ENCODE assay signal across 31 cellular contexts in the genomic region with DNA sequence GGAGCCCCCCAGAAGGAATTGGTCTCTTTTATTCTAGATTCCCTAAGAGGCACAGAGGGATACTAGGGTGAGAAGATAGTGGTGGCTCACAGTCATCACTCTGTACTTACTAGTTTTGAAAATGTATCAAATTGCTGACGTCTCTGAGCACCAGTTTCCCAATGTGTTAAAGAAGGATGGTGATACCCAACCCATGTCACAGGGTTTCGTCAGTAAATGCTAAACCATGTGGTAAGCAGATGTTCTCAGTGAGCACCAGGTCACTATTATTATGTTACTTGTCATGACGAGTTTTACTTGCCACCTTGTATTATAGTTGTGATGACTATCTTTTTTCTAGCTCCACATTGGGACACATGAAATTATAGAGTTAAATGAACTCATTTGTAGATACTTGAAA.
"Had no signal": no experiment of that assay in that cellular context is flagged by ENCODE, and none has a peak within 500 bp of the region (broad histone marks: within the 10 kb centered on the region; RNA-seq: fewer than 3 reads in every experiment).

No MANE protein-coding gene starts in this region.

- H3K27me3 Mint-ChIP-seq: activated B cell treated with CpG ODN at 0.5 μM for 24 hours; activated naive CD4-positive, alpha-beta T cell treated with anti-CD3 and anti-CD28 coated beads, Interleukin-2, amount 50 U/mL, for 24 hours; memory B cell; progenitor cell of endocrine pancreas had no signal

- H3K9me3 Mint-ChIP-seq: activated B cell treated with CpG ODN at 0.5 μM for 24 hours; activated CD8-positive, alpha-beta T cell treated with anti-CD3 and anti-CD28 coated beads for 36 hours; activated naive CD4-positive, alpha-beta T cell treated with anti-CD3 and anti-CD28 coated beads, Interleukin-2, amount 50 U/mL, for 24 hours; activated naive CD8-positive, alpha-beta T cell treated with anti-CD3 and anti-CD28 coated beads, Interleukin-2, amount 50 U/mL, for 24 hours; activated T-helper 2 cell treated with anti-CD3 and anti-CD28 coated beads, Interferon-gamma antibody, Interleukin-2, Interleukin-4, amounts not matched to agents 10 μg/mL and 5 μg/mL and 100 μg/mL, durations not matched to agents 14 hours and 24 hours and 36 hours; central memory CD8-positive, alpha-beta T cell; dendritic cell treated with granulocyte-macrophage colony-stimulating factor and Interleukin-4, amounts not matched to agents 40 ng/mL and 50 ng/mL, for 4 days; endodermal cell; memory B cell; stimulated activated effector memory CD8-positive, alpha-beta T cell treated with anti-CD3 and anti-CD28 coated beads, Interleukin-12 subunit alpha, Interleukin-12 subunit beta, amount 100 ng/mL, for 72 hours; stimulated activated naive CD8-positive, alpha-beta T cell treated with anti-CD3 and anti-CD28 coated beads, Interleukin-15, Interleukin-2, amounts not matched to agents 100 ng/mL and 50 ng/mL, for 24 hours; T-helper 2 cell treated with Interferon-gamma antibody and Interleukin-4, amounts not matched to agents 5 μg/mL and 100 μg/mL, for 36 hours had no signal

- H3K36me3 ChIP-seq: breast epithelium, gastrocnemius medialis, ovary, sigmoid colon, upper lobe of left lung, vagina had no signal

- ATAC-seq: activated CD8-positive, alpha-beta memory T cell treated with anti-CD3 and anti-CD28 coated beads, Interleukin-2, amount 10 ng/mL, durations not matched to agents 7 days and 5 days; activated CD8-positive, alpha-beta T cell treated with anti-CD3 and anti-CD28 coated beads for 36 hours; activated naive CD8-positive, alpha-beta T cell treated with anti-CD3 and anti-CD28 coated beads, Interleukin-2, amount 50 U/mL, for 24 hours; esophagus mucosa; gastrocnemius medialis; left colon; naive thymus-derived CD4-positive, alpha-beta T cell; stimulated activated effector memory CD8-positive, alpha-beta T cell treated with anti-CD3 and anti-CD28 coated beads, Interleukin-12 subunit alpha, Interleukin-12 subunit beta, amount 100 ng/mL, for 72 hours had no signal

- H3K4me3 Mint-ChIP-seq: activated B cell treated with CpG ODN at 0.5 μM for 24 hours; activated CD8-positive, alpha-beta memory T cell treated with anti-CD3 and anti-CD28 coated beads, Interleukin-2, amount 10 ng/mL, durations not matched to agents 7 days and 5 days; activated CD8-positive, alpha-beta T cell treated with anti-CD3 and anti-CD28 coated beads for 36 hours; activated naive CD4-positive, alpha-beta T cell treated with anti-CD3 and anti-CD28 coated beads, Interleukin-2, amount 50 U/mL, for 24 hours; activated naive CD8-positive, alpha-beta T cell treated with anti-CD3 and anti-CD28 coated beads, Interleukin-2, amount 50 U/mL, for 24 hours; central memory CD8-positive, alpha-beta T cell; dendritic cell treated with granulocyte-macrophage colony-stimulating factor and Interleukin-4, amounts not matched to agents 40 ng/mL and 50 ng/mL, for 4 days; endodermal cell; memory B cell; naive thymus-derived CD4-positive, alpha-beta T cell; stimulated activated effector memory CD8-positive, alpha-beta T cell treated with anti-CD3 and anti-CD28 coated beads, Interleukin-12 subunit alpha, Interleukin-12 subunit beta, amount 100 ng/mL, for 72 hours; stimulated activated naive CD8-positive, alpha-beta T cell treated with anti-CD3 and anti-CD28 coated beads, Interleukin-15, Interleukin-2, amounts not matched to agents 100 ng/mL and 50 ng/mL, for 24 hours; T-helper 2 cell treated with Interferon-gamma antibody and Interleukin-4, amounts not matched to agents 5 μg/mL and 100 μg/mL, for 36 hours had no signal

- H3K27ac ChIP-seq: gastrocnemius medialis, ovary, sigmoid colon, vagina had no signal

- DNase-seq: activated B cell treated with CpG ODN at 0.5 μM for 24 hours; activated CD4-positive, alpha-beta T cell treated with anti-CD3 and anti-CD28 coated beads, Interleukin-2, amount 50 U/mL, for 1 hour; activated CD8-positive, alpha-beta memory T cell treated with anti-CD3 and anti-CD28 coated beads, Interleukin-2, amount 10 ng/mL, durations not matched to agents 7 days and 5 days; activated CD8-positive, alpha-beta T cell treated with anti-CD3 and anti-CD28 coated beads for 36 hours; activated naive CD8-positive, alpha-beta T cell treated with anti-CD3 and anti-CD28 coated beads, Interleukin-2, amount 50 U/mL, for 24 hours; activated T-cell treated with anti-CD3 and anti-CD28 coated beads, Interleukin-2, amount 50 U/mL, for 48 hours; endodermal cell; gastrocnemius medialis; hippocampal formation; kidney; left colon; midbrain; naive thymus-derived CD4-positive, alpha-beta T cell; ovary; retina; sigmoid colon; small intestine; stimulated activated CD4-positive, alpha-beta T cell treated with anti-CD3 and anti-CD28 coated beads, Interleukin-4, amount 100 ng/mL, for 24 hours; upper lobe of left lung had no signal

- H3K9me3 ChIP-seq: breast epithelium, gastrocnemius medialis, ovary, sigmoid colon, upper lobe of left lung, vagina had no signal

- H3K27ac Mint-ChIP-seq: activated B cell treated with CpG ODN at 0.5 μM for 24 hours; activated CD8-positive, alpha-beta memory T cell treated with anti-CD3 and anti-CD28 coated beads, Interleukin-2, amount 10 ng/mL, durations not matched to agents 7 days and 5 days; activated CD8-positive, alpha-beta T cell treated with anti-CD3 and anti-CD28 coated beads for 36 hours; activated naive CD4-positive, alpha-beta T cell treated with anti-CD3 and anti-CD28 coated beads, Interleukin-2, amount 50 U/mL, for 24 hours; activated naive CD8-positive, alpha-beta T cell treated with anti-CD3 and anti-CD28 coated beads, Interleukin-2, amount 50 U/mL, for 24 hours; activated T-helper 2 cell treated with anti-CD3 and anti-CD28 coated beads, Interferon-gamma antibody, Interleukin-2, Interleukin-4, amounts not matched to agents 10 μg/mL and 5 μg/mL and 100 μg/mL, durations not matched to agents 14 hours and 24 hours and 36 hours; dendritic cell treated with granulocyte-macrophage colony-stimulating factor and Interleukin-4, amounts not matched to agents 40 ng/mL and 50 ng/mL, for 4 days; endodermal cell; memory B cell; naive thymus-derived CD4-positive, alpha-beta T cell; stimulated activated effector memory CD8-positive, alpha-beta T cell treated with anti-CD3 and anti-CD28 coated beads, Interleukin-12 subunit alpha, Interleukin-12 subunit beta, amount 100 ng/mL, for 72 hours; stimulated activated naive CD8-positive, alpha-beta T cell treated with anti-CD3 and anti-CD28 coated beads, Interleukin-15, Interleukin-2, amounts not matched to agents 100 ng/mL and 50 ng/mL, for 24 hours; T-helper 2 cell treated with Interferon-gamma antibody and Interleukin-4, amounts not matched to agents 5 μg/mL and 100 μg/mL, for 36 hours had no signal

- H3K27me3 ChIP-seq: breast epithelium, gastrocnemius medialis, ovary, sigmoid colon, upper lobe of left lung, vagina had no signal

- H3K4me3 ChIP-seq: breast epithelium, gastrocnemius medialis, ovary, sigmoid colon, upper lobe of left lung, vagina had no signal

- H3K4me1 Mint-ChIP-seq: activated CD8-positive, alpha-beta memory T cell treated with anti-CD3 and anti-CD28 coated beads, Interleukin-2, amount 10 ng/mL, durations not matched to agents 7 days and 5 days; activated naive CD4-positive, alpha-beta T cell treated with anti-CD3 and anti-CD28 coated beads, Interleukin-2, amount 50 U/mL, for 24 hours; activated naive CD8-positive, alpha-beta T cell treated with anti-CD3 and anti-CD28 coated beads, Interleukin-2, amount 50 U/mL, for 24 hours; central memory CD8-positive, alpha-beta T cell had no signal

- H3K4me1 ChIP-seq: breast epithelium, vagina had no signal

- H3K36me3 Mint-ChIP-seq: activated CD8-positive, alpha-beta memory T cell treated with anti-CD3 and anti-CD28 coated beads, Interleukin-2, amount 10 ng/mL, durations not matched to agents 7 days and 5 days; activated naive CD4-positive, alpha-beta T cell treated with anti-CD3 and anti-CD28 coated beads, Interleukin-2, amount 50 U/mL, for 24 hours; naive thymus-derived CD4-positive, alpha-beta T cell; stimulated activated effector memory CD8-positive, alpha-beta T cell treated with anti-CD3 and anti-CD28 coated beads, Interleukin-12 subunit alpha, Interleukin-12 subunit beta, amount 100 ng/mL, for 72 hours had no signal
